10 cellular contexts compared by ENCODE assay signal in the genomic region with DNA sequence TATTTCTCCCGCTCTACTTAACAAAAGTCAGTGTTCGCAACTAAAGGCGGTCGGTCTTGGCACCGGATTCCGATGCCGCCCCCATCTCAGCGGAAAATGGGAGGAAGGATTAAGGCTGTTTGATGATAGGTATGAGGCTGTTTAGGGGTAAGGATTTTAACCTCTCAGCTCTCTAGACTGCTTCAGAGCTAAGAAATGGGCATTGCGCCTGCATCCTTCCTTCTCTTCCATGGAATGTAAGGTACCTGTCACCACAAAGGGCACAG. TPM values are rescaled to one million over a fixed set of nuclear protein-coding genes. Genes with fewer than 3 reads are reported as not detected.
DNase-seq lines count a peak whose midpoint lies in the region; ATAC-seq lines count a peak whose summit lies in the region.
"Had no signal": no experiment of that assay in that cellular context is flagged by ENCODE, and none has a peak within 500 bp of the region (broad histone marks: within the 10 kb centered on the region; RNA-seq: fewer than 3 reads in every experiment).

No MANE protein-coding gene starts in this region.

- no peak for DNase-seq in activated CD8-positive, alpha-beta memory T cell treated with anti-CD3 and anti-CD28 coated beads, Interleukin-2, amount 10 ng/mL, durations not matched to agents 7 days and 5 days
- DNase-seq in activated CD8-positive, alpha-beta memory T cell treated with anti-CD3 and anti-CD28 coated beads, Interleukin-2, amount 50 U/mL, for 4 hours, result no peak
- no peak for DNase-seq in T-helper 17 cell
- DNase-seq in stimulated activated naive CD8-positive, alpha-beta T cell treated with anti-CD3 and anti-CD28 coated beads, Interleukin-15, amount 100 ng/mL, for 72 hours, result no peak
- DNase-seq in NCI-H2227 treated with DMSO at 0.1 percent for 48 hours (lab: John Stamatoyannopoulos, UW), result no peak
- DNase-seq in NCI-H345 treated with DMSO at 0.1 percent for 48 hours (lab: John Stamatoyannopoulos, UW; ENCODE audit: unreplicated experiment), result no peak
- DNase-seq in COLO829 (ENCODE audit: low spot score), result no peak
- DNase-seq: OCI-M1; stimulated activated CD4-positive, alpha-beta T cell treated with anti-CD3 and anti-CD28 coated beads, Interleukin-4, amount 100 ng/mL, for 4 hours had no signal

- peaks cover 1% of the 10 kb centered on the region for H3K36me3 Mint-ChIP-seq in activated CD8-positive, alpha-beta memory T cell treated with anti-CD3 and anti-CD28 coated beads, Interleukin-2, amount 10 ng/mL, durations not matched to agents 7 days and 5 days
- H3K36me3 Mint-ChIP-seq in T-helper 17 cell (ENCODE audit: low read depth), result peaks cover 3% of the 10 kb centered on the region

- CTCF ChIA-PET in activated CD8-positive, alpha-beta memory T cell treated with anti-CD3 and anti-CD28 coated beads, Interleukin-2, amount 10 ng/mL, durations not matched to agents 7 days and 5 days (lab: Charles Lee), result no interaction called here

- no peak for ATAC-seq in activated CD8-positive, alpha-beta memory T cell treated with anti-CD3 and anti-CD28 coated beads, Interleukin-2, amount 10 ng/mL, durations not matched to agents 7 days and 5 days
- no peak for ATAC-seq in T-helper 17 cell
- ATAC-seq in stimulated activated naive CD8-positive, alpha-beta T cell treated with anti-CD3 and anti-CD28 coated beads, Interleukin-15, amount 100 ng/mL, for 72 hours, result no peak

- H3K9me3 ChIP-seq in T-helper 17 cell (ENCODE audit: control insufficient read depth, low read length, poor library complexity, severe bottlenecking), result no peaks in the 10 kb centered on the region

- no peak overlapping the region for H3K27ac Mint-ChIP-seq in activated CD8-positive, alpha-beta memory T cell treated with anti-CD3 and anti-CD28 coated beads, Interleukin-2, amount 10 ng/mL, durations not matched to agents 7 days and 5 days
- H3K27ac Mint-ChIP-seq in T-helper 17 cell, result no peak overlapping the region
- peak overlapping the region in 1 of 2 donors; percentile 54 for H3K27ac Mint-ChIP-seq in stimulated activated naive CD8-positive, alpha-beta T cell treated with anti-CD3 and anti-CD28 coated beads, Interleukin-15, amount 100 ng/mL, for 72 hours

- peaks cover 14% of the 10 kb centered on the region for H3K4me1 Mint-ChIP-seq in activated CD8-positive, alpha-beta memory T cell treated with anti-CD3 and anti-CD28 coated beads, Interleukin-2, amount 10 ng/mL, durations not matched to agents 7 days and 5 days
- peaks cover 14% of the 10 kb centered on the region for H3K4me1 Mint-ChIP-seq in T-helper 17 cell
- H3K4me1 Mint-ChIP-seq in stimulated activated naive CD8-positive, alpha-beta T cell treated with anti-CD3 and anti-CD28 coated beads, Interleukin-15, amount 100 ng/mL, for 72 hours, result peaks cover 24% of the 10 kb centered on the region

- H3K9me3 Mint-ChIP-seq in activated CD8-positive, alpha-beta memory T cell treated with anti-CD3 and anti-CD28 coated beads, Interleukin-2, amount 10 ng/mL, durations not matched to agents 7 days and 5 days (ENCODE audit: low read depth), result no peaks in the 10 kb centered on the region
- no peaks in the 10 kb centered on the region for H3K9me3 Mint-ChIP-seq in stimulated activated naive CD8-positive, alpha-beta T cell treated with anti-CD3 and anti-CD28 coated beads, Interleukin-15, amount 100 ng/mL, for 72 hours

- H3K4me3 Mint-ChIP-seq in activated CD8-positive, alpha-beta memory T cell treated with anti-CD3 and anti-CD28 coated beads, Interleukin-2, amount 10 ng/mL, durations not matched to agents 7 days and 5 days, result peak overlapping the region; percentile 70
- H3K4me3 Mint-ChIP-seq in T-helper 17 cell, result peak overlapping the region; percentile 82
- H3K4me3 Mint-ChIP-seq in stimulated activated naive CD8-positive, alpha-beta T cell treated with anti-CD3 and anti-CD28 coated beads, Interleukin-15, amount 100 ng/mL, for 72 hours, result peak overlapping the region; percentile 87 to 91

- H3K4me3 ChIP-seq in iPS-11a (ENCODE audit: low read depth, low read length), result peak overlapping the region; percentile 15

- peaks cover 57% of the 10 kb centered on the region for H3K27me3 Mint-ChIP-seq in activated CD8-positive, alpha-beta memory T cell treated with anti-CD3 and anti-CD28 coated beads, Interleukin-2, amount 10 ng/mL, durations not matched to agents 7 days and 5 days
- peaks cover 50% of the 10 kb centered on the region for H3K27me3 Mint-ChIP-seq in T-helper 17 cell
- H3K27me3 Mint-ChIP-seq in stimulated activated naive CD8-positive, alpha-beta T cell treated with anti-CD3 and anti-CD28 coated beads, Interleukin-15, amount 100 ng/mL, for 72 hours, result peaks cover 51% of the 10 kb centered on the region

RNA-seq across cellular contexts. Expression of a gene that starts 1.4 kb away (rescaled TPM):
- 1 to 10 TPM; 1.9 to 5.0 TPM for total RNA-seq in activated CD8-positive, alpha-beta memory T cell treated with anti-CD3 and anti-CD28 coated beads, Interleukin-2, amount 10 ng/mL, durations not matched to agents 7 days and 5 days
- under 1 TPM in 1 of 2 donors, not detected in 1; 0.90 TPM for total RNA-seq in T-helper 17 cell
